8 cellular contexts compared by ENCODE assay signal in the genomic region with DNA sequence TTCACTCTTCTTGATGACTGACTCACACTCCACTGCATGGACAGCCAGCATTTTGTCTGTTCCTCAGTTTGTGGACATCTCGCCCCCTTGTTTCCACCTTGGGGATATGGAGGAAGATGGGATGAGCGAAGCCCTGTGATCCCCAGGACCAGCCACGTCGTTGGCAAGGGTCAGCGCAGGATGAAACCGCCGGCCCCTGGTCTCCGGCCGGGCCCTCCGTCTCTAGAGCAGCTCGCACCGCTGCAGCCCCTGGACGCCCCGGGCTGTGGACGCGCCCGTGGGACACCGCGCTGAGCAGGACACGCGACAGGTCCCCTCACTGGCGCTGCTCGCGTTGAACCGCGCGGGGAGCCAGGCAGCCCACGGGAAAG. TPM values are rescaled to one million over a fixed set of nuclear protein-coding genes. Genes with fewer than 3 reads are reported as not detected.
DNase-seq lines count a peak whose midpoint lies in the region; ATAC-seq and TF ChIP-seq lines count a peak whose summit lies in the region.

No MANE protein-coding gene starts in this region.

- H3K9me3 Mint-ChIP-seq in GM23338: no peaks in the 10 kb centered on the region

- peak overlapping the region; percentile 82 for H3K4me3 Mint-ChIP-seq in GM23338

- H3K4me3 ChIP-seq in GM23338 (peak overlapping the region; percentile 97), Loucy (ENCODE audit: low read length, poor library complexity, severe bottlenecking) (peak overlapping the region; percentile 87), coronary artery (peak overlapping the region; percentile 92), mononuclear cell (ENCODE audit: low read length) (peak overlapping the region; percentile 62)

- H3K27ac Mint-ChIP-seq in GM23338: no peak overlapping the region

- H3K9ac ChIP-seq in Loucy (ENCODE audit: low read depth, low read length, poor library complexity, severe bottlenecking): peak overlapping the region; percentile 88

- H3K9me3 ChIP-seq in Loucy (ENCODE audit: insufficient read depth, low read depth, low read length) (no peaks in the 10 kb centered on the region), mononuclear cell (ENCODE audit: low read depth, low read length) (no peaks in the 10 kb centered on the region)

- H3K36me3 ChIP-seq in GM23338 (ENCODE audit: insufficient read depth) (no peaks in the 10 kb centered on the region), Loucy (ENCODE audit: insufficient read depth, low read length) (no peaks in the 10 kb centered on the region)

- H2AFZ ChIP-seq in GM23338 (peak overlapping the region; percentile 99), Loucy (ENCODE audit: low read length) (peak overlapping the region; percentile 86)

- peak; percentile 26 for DNase-seq in ELF-1 (ENCODE audit: low read depth, low spot score)
- peak; percentile 34 for DNase-seq in GM23338 (ENCODE audit: low spot score)
- no peak for DNase-seq in coronary artery (ENCODE audit: low spot score)
- DNase-seq in NCI-H2196 (lab: John Stamatoyannopoulos, UW; ENCODE audit: unreplicated experiment): no peak
- DNase-seq in NCI-H2171 treated with DMSO at 0.1 percent for 48 hours (lab: John Stamatoyannopoulos, UW): no peak
- DNase-seq in NCI-H146 treated with DMSO at 0.1 percent for 48 hours (lab: John Stamatoyannopoulos, UW; ENCODE audit: unreplicated experiment): no peak

- H3K4me1 ChIP-seq in GM23338 (ENCODE audit: insufficient read depth): peaks cover 8% of the 10 kb centered on the region
- peaks cover 2% of the 10 kb centered on the region for H3K4me1 ChIP-seq in Loucy (ENCODE audit: insufficient read depth, low read length, poor library complexity, severe bottlenecking)
- H3K4me1 ChIP-seq in mononuclear cell (ENCODE audit: insufficient read depth, low read length): peaks cover 24% of the 10 kb centered on the region

- peaks cover 13% of the 10 kb centered on the region for H3K4me1 Mint-ChIP-seq in GM23338

- peaks cover 12% of the 10 kb centered on the region; the same call in 1 of the 2 replicates for H3F3A ChIP-seq in GM23338 (replicated peaks; ENCODE audit: low read depth)
- H3F3A ChIP-seq in Loucy (ENCODE audit: low read depth): no peaks in the 10 kb centered on the region

- H3K79me2 ChIP-seq in GM23338 (replicated peaks; ENCODE audit: insufficient read depth) (peaks cover 46% of the 10 kb centered on the region), Loucy (ENCODE audit: insufficient read depth, low read length) (peaks cover 45% of the 10 kb centered on the region)

- H4K20me1 ChIP-seq in GM23338 (replicated peaks; ENCODE audit: insufficient read depth) (peaks cover 14% of the 10 kb centered on the region), Loucy (ENCODE audit: insufficient read depth, low read length, poor library complexity, severe bottlenecking) (peaks cover 8% of the 10 kb centered on the region)

- TF ChIP-seq CTCF in GM23338 (conservative IDR thresholded peaks at IDR 0.05; ENCODE audit: low read depth in 2 of 2): no peak
- TF ChIP-seq CTCF in Loucy (conservative IDR thresholded peaks at IDR 0.05; ENCODE audit: low read length): no peak
- TF ChIP-seq CTCF in coronary artery (IDR thresholded peaks at IDR 0.05): no peak

- no peak overlapping the region; the same call in 1 of the 2 replicates for H3K27ac ChIP-seq in GM23338 (ENCODE audit: low read depth)
- H3K27ac ChIP-seq in coronary artery: peak overlapping the region; percentile 4 to 91

- H3K36me3 Mint-ChIP-seq in GM23338 (ENCODE audit: low read depth): peaks cover 2% of the 10 kb centered on the region; the same call in 1 of the 3 replicates

- ATAC-seq in GM23338: peak; percentile 71

- H3K4me2 ChIP-seq in GM23338 (peak overlapping the region; percentile 100), Loucy (ENCODE audit: low read depth, low read length, poor library complexity, severe bottlenecking) (peak overlapping the region; percentile 96)

- H3K9me2 ChIP-seq in GM23338 (ENCODE audit: insufficient read depth) (no peaks in the 10 kb centered on the region), Loucy (replicated peaks; ENCODE audit: low read depth, low read length) (no peaks in the 10 kb centered on the region)

- no peaks in the 10 kb centered on the region for H3K27me3 ChIP-seq in GM23338 (ENCODE audit: insufficient read depth)
- H3K27me3 ChIP-seq in Loucy (ENCODE audit: insufficient read depth, low read length, poor library complexity, severe bottlenecking): no peaks in the 10 kb centered on the region
- H3K27me3 ChIP-seq in mononuclear cell (ENCODE audit: insufficient read depth, low read length): no peaks in the 10 kb centered on the region

- peaks cover 11% of the 10 kb centered on the region for H3K27me3 Mint-ChIP-seq in GM23338 (ENCODE audit: insufficient read depth, low read depth, poor library complexity)

TF ChIP-seq in GM23338, 12 proteins besides CTCF, POLR2A, EP300 and RAD21 (continues in another document):
- TF ChIP-seq EZH2 (IDR thresholded peaks at IDR 0.05; ENCODE audit: low read depth, unreplicated experiment) (no peak), ZNF331 (CRISPR knock-in tag; IDR thresholded peaks at IDR 0.05; ENCODE audit: low read depth) (no peak), NANOG (IDR thresholded peaks at IDR 0.05; ENCODE audit: borderline replicate concordance) (no peak), ZNF114 (CRISPR knock-in tag; IDR thresholded peaks at IDR 0.05) (no peak), REST (IDR thresholded peaks at IDR 0.05; ENCODE audit: unreplicated experiment) (no peak), EZH2phosphoT487 (IDR thresholded peaks at IDR 0.05; ENCODE audit: unreplicated experiment) (no peak), CREB1 (CRISPR knock-in tag; IDR thresholded peaks at IDR 0.05; ENCODE audit: low read depth) (no peak)

RNA-seq across cellular contexts. Expression of gene ZC3H18, which starts 0.6 kb away (rescaled TPM):
- total RNA-seq in GM23338 (2014; rRNA removed; shearing (Covaris generic)): 25.2 and 30.0 TPM in 2 replicates
- polyA plus RNA-seq in GM23338 (2016; fragmentation: Nextera tagmentation; extraction: Ambion mirVana): 40.1 and 40.7 TPM in 2 replicates
- total RNA-seq in mononuclear cell: 24.7 TPM

Comparison
In these comparisons a context has a peak if more than half of its experiments do, and no peak if none do; other contexts are left out.
1. DNase-seq: peak in ELF-1 (single experiment) and GM23338 (single experiment); none in coronary artery (single experiment), NCI-H2196 (single experiment), NCI-H2171 treated with DMSO at 0.1 percent for 48 hours (single experiment) and NCI-H146 treated with DMSO at 0.1 percent for 48 hours (single experiment).
2. Peak in every context shown above with its lines, with median percentiles within 50 percentile points of each other: H3K4me3 ChIP-seq.